1 cellular context compared by ENCODE assay signal in the genomic region with DNA sequence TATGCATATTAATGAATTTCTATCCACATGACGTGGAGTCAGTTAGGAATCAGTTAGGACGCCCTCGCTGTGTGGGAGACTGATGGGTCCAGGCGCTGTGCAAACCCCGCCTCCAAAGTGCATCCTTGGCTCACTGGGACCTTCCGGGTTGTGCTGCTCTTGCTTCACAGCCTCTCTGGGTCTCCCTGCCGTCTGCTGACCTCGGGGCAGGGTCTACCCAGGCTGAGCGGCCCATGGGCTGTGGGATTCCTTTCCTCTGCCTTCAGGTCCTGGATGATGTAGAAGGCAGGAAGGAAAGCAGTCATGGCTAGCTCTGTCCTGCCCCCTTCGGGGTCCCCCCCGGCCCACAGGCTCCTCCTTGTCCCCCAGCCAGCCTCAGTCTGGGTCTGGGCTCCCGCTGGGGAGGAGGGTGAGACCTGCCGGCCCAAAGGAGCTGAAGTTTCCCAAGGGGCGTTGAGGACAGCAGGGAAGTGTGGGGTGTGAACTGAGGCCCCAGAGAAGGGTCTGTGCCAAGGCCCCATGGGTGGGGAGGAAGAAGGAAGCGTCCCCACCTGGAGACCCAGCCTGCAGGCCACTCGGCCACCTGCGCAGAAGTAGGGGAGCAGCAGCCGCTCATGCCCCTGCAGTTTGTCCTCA.
TF ChIP-seq lines count a peak whose summit lies in the region.

No MANE protein-coding gene starts in this region.

TF ChIP-seq in WTC11, 78 proteins besides CTCF, POLR2A, EP300 and RAD21 (continued from another document):
- TF ChIP-seq, protein P1, sequence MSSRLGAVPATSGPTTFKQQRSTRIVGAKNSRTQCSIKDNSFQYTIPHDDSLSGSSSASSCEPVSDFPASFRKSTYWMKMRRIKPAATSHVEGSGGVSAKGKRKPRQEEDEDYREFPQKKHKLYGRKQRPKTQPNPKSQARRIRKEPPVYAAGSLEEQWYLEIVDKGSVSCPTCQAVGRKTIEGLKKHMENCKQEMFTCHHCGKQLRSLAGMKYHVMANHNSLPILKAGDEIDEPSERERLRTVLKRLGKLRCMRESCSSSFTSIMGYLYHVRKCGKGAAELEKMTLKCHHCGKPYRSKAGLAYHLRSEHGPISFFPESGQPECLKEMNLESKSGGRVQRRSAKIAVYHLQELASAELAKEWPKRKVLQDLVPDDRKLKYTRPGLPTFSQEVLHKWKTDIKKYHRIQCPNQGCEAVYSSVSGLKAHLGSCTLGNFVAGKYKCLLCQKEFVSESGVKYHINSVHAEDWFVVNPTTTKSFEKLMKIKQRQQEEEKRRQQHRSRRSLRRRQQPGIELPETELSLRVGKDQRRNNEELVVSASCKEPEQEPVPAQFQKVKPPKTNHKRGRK (CRISPR knock-in tag; IDR thresholded peaks at IDR 0.05; ENCODE audit: borderline replicate concordance) = no peak
- no peak for TF ChIP-seq ZNF671 (CRISPR knock-in tag; IDR thresholded peaks at IDR 0.05)
- TF ChIP-seq, protein P2, sequence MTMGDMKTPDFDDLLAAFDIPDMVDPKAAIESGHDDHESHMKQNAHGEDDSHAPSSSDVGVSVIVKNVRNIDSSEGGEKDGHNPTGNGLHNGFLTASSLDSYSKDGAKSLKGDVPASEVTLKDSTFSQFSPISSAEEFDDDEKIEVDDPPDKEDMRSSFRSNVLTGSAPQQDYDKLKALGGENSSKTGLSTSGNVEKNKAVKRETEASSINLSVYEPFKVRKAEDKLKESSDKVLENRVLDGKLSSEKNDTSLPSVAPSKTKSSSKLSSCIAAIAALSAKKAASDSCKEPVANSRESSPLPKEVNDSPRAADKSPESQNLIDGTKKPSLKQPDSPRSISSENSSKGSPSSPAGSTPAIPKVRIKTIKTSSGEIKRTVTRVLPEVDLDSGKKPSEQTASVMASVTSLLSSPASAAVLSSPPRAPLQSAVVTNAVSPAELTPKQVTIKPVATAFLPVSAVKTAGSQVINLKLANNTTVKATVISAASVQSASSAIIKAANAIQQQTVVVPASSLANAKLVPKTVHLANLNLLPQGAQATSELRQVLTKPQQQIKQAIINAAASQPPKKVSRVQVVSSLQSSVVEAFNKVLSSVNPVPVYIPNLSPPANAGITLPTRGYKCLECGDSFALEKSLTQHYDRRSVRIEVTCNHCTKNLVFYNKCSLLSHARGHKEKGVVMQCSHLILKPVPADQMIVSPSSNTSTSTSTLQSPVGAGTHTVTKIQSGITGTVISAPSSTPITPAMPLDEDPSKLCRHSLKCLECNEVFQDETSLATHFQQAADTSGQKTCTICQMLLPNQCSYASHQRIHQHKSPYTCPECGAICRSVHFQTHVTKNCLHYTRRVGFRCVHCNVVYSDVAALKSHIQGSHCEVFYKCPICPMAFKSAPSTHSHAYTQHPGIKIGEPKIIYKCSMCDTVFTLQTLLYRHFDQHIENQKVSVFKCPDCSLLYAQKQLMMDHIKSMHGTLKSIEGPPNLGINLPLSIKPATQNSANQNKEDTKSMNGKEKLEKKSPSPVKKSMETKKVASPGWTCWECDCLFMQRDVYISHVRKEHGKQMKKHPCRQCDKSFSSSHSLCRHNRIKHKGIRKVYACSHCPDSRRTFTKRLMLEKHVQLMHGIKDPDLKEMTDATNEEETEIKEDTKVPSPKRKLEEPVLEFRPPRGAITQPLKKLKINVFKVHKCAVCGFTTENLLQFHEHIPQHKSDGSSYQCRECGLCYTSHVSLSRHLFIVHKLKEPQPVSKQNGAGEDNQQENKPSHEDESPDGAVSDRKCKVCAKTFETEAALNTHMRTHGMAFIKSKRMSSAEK (CRISPR knock-in tag; IDR thresholded peaks at IDR 0.05; ENCODE audit: borderline replicate concordance) = no peak
- TF ChIP-seq, protein P3, sequence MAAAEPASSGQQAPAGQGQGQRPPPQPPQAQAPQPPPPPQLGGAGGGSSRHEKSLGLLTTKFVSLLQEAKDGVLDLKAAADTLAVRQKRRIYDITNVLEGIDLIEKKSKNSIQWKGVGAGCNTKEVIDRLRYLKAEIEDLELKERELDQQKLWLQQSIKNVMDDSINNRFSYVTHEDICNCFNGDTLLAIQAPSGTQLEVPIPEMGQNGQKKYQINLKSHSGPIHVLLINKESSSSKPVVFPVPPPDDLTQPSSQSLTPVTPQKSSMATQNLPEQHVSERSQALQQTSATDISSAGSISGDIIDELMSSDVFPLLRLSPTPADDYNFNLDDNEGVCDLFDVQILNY (CRISPR knock-in tag; IDR thresholded peaks at IDR 0.05) = no peak
- TF ChIP-seq FOXK1 (CRISPR knock-in tag; IDR thresholded peaks at IDR 0.05) = no peak
- no peak for TF ChIP-seq ETV6 (CRISPR knock-in tag; IDR thresholded peaks at IDR 0.05)
- TF ChIP-seq, protein P4, sequence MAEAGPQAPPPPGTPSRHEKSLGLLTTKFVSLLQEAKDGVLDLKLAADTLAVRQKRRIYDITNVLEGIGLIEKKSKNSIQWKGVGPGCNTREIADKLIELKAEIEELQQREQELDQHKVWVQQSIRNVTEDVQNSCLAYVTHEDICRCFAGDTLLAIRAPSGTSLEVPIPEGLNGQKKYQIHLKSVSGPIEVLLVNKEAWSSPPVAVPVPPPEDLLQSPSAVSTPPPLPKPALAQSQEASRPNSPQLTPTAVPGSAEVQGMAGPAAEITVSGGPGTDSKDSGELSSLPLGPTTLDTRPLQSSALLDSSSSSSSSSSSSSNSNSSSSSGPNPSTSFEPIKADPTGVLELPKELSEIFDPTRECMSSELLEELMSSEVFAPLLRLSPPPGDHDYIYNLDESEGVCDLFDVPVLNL (CRISPR knock-in tag; IDR thresholded peaks at IDR 0.05; ENCODE audit: borderline replicate concordance, low read depth) = no peak
- TF ChIP-seq, protein P5, sequence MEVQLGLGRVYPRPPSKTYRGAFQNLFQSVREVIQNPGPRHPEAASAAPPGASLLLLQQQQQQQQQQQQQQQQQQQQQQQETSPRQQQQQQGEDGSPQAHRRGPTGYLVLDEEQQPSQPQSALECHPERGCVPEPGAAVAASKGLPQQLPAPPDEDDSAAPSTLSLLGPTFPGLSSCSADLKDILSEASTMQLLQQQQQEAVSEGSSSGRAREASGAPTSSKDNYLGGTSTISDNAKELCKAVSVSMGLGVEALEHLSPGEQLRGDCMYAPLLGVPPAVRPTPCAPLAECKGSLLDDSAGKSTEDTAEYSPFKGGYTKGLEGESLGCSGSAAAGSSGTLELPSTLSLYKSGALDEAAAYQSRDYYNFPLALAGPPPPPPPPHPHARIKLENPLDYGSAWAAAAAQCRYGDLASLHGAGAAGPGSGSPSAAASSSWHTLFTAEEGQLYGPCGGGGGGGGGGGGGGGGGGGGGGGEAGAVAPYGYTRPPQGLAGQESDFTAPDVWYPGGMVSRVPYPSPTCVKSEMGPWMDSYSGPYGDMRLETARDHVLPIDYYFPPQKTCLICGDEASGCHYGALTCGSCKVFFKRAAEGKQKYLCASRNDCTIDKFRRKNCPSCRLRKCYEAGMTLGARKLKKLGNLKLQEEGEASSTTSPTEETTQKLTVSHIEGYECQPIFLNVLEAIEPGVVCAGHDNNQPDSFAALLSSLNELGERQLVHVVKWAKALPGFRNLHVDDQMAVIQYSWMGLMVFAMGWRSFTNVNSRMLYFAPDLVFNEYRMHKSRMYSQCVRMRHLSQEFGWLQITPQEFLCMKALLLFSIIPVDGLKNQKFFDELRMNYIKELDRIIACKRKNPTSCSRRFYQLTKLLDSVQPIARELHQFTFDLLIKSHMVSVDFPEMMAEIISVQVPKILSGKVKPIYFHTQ (CRISPR knock-in tag; IDR thresholded peaks at IDR 0.05) = no peak
- no peak for TF ChIP-seq NFYB (CRISPR knock-in tag; conservative IDR thresholded peaks at IDR 0.05; ENCODE audit: low read depth)
- TF ChIP-seq, protein P6, sequence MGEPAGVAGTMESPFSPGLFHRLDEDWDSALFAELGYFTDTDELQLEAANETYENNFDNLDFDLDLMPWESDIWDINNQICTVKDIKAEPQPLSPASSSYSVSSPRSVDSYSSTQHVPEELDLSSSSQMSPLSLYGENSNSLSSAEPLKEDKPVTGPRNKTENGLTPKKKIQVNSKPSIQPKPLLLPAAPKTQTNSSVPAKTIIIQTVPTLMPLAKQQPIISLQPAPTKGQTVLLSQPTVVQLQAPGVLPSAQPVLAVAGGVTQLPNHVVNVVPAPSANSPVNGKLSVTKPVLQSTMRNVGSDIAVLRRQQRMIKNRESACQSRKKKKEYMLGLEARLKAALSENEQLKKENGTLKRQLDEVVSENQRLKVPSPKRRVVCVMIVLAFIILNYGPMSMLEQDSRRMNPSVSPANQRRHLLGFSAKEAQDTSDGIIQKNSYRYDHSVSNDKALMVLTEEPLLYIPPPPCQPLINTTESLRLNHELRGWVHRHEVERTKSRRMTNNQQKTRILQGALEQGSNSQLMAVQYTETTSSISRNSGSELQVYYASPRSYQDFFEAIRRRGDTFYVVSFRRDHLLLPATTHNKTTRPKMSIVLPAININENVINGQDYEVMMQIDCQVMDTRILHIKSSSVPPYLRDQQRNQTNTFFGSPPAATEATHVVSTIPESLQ (CRISPR knock-in tag; IDR thresholded peaks at IDR 0.05) = no peak
